In the genomic region with DNA sequence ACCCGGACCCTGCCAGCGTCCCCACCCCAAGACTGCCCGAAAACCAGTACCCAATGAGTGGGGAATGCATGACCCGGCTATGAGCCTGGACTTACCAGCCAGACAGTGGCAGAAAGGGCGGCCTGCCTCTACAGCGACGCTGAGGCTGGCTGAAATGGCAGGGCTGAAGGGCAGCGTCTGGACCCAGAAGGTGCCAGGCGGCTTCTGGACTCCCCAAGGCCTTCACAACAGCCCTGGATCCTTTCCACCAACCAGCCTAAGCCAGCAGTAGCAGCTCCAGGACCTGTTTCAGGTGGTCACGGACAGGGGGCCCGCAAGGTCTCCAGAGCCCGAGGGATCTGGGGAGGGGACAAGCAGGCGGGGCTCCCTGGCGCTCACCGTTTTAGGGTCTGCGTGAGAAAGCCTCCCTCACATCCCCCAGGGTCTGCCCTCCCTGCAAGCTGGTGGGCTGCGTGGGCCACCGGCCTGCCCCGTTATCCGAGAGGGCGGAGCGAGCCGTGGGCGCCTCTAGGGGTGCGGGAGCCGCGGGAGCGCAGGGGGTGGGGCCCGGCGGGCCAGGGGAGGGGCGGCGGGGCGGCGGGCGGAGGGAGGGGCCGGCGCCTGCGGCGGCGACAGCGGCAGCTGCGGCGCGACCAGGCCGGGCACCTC, we compare ENCODE assay signal across 1 cellular context.
TF ChIP-seq lines count a peak whose summit lies in the region.

A gene with protein sequence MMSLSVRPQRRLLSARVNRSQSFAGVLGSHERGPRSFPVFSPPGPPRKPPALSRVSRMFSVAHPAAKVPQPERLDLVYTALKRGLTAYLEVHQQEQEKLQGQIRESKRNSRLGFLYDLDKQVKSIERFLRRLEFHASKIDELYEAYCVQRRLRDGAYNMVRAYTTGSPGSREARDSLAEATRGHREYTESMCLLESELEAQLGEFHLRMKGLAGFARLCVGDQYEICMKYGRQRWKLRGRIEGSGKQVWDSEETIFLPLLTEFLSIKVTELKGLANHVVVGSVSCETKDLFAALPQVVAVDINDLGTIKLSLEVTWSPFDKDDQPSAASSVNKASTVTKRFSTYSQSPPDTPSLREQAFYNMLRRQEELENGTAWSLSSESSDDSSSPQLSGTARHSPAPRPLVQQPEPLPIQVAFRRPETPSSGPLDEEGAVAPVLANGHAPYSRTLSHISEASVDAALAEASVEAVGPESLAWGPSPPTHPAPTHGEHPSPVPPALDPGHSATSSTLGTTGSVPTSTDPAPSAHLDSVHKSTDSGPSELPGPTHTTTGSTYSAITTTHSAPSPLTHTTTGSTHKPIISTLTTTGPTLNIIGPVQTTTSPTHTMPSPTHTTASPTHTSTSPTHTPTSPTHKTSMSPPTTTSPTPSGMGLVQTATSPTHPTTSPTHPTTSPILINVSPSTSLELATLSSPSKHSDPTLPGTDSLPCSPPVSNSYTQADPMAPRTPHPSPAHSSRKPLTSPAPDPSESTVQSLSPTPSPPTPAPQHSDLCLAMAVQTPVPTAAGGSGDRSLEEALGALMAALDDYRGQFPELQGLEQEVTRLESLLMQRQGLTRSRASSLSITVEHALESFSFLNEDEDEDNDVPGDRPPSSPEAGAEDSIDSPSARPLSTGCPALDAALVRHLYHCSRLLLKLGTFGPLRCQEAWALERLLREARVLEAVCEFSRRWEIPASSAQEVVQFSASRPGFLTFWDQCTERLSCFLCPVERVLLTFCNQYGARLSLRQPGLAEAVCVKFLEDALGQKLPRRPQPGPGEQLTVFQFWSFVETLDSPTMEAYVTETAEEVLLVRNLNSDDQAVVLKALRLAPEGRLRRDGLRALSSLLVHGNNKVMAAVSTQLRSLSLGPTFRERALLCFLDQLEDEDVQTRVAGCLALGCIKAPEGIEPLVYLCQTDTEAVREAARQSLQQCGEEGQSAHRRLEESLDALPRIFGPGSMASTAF (plus strand): TSS at position 608 of the 648 bp plus-strand sequence. CDS start 9,618 bp downstream, outside the sequence.

TF ChIP-seq in HepG2, 621 proteins besides CTCF, POLR2A, EP300 and RAD21 (continued from another document and continues in another):
- TF ChIP-seq, protein P1, sequence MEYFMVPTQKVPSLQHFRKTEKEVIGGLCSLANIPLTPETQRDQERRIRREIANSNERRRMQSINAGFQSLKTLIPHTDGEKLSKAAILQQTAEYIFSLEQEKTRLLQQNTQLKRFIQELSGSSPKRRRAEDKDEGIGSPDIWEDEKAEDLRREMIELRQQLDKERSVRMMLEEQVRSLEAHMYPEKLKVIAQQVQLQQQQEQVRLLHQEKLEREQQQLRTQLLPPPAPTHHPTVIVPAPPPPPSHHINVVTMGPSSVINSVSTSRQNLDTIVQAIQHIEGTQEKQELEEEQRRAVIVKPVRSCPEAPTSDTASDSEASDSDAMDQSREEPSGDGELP (IDR thresholded peaks at IDR 0.05; ENCODE audit: borderline replicate concordance, low read depth): no peak
- TF ChIP-seq, protein P2, sequence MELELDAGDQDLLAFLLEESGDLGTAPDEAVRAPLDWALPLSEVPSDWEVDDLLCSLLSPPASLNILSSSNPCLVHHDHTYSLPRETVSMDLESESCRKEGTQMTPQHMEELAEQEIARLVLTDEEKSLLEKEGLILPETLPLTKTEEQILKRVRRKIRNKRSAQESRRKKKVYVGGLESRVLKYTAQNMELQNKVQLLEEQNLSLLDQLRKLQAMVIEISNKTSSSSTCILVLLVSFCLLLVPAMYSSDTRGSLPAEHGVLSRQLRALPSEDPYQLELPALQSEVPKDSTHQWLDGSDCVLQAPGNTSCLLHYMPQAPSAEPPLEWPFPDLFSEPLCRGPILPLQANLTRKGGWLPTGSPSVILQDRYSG (CRISPR knock-in tag; IDR thresholded peaks at IDR 0.05): 0 out of 2 replicates have a peak, but pooled peaks have one; percentile 17
- TF ChIP-seq KDM3A (CRISPR knock-in tag; IDR thresholded peaks at IDR 0.05; ENCODE audit: low read depth): peak; percentile 65; the same call in 1 of the 2 replicates
- 0 out of 2 replicates have a peak, but pooled peaks have one; percentile 86 for TF ChIP-seq CHCHD3 (CRISPR knock-in tag; IDR thresholded peaks at IDR 0.05)
- TF ChIP-seq MBNL3 (CRISPR knock-in tag; conservative IDR thresholded peaks at IDR 0.05): no peak
- 0 out of 2 replicates have a peak, but pooled peaks have one; percentile 14 for TF ChIP-seq ETS1 (CRISPR knock-in tag; IDR thresholded peaks at IDR 0.05)
- no peak for TF ChIP-seq SP1 (IDR thresholded peaks at IDR 0.05)
- 0 out of 2 replicates have a peak, but pooled peaks have one; percentile 19 for TF ChIP-seq SP1 (CRISPR knock-in tag; IDR thresholded peaks at IDR 0.05)
- 0 out of 2 replicates have a peak, but pooled peaks have one; percentile 44 for TF ChIP-seq ISL2 (CRISPR knock-in tag; IDR thresholded peaks at IDR 0.05)
- TF ChIP-seq, protein P3, sequence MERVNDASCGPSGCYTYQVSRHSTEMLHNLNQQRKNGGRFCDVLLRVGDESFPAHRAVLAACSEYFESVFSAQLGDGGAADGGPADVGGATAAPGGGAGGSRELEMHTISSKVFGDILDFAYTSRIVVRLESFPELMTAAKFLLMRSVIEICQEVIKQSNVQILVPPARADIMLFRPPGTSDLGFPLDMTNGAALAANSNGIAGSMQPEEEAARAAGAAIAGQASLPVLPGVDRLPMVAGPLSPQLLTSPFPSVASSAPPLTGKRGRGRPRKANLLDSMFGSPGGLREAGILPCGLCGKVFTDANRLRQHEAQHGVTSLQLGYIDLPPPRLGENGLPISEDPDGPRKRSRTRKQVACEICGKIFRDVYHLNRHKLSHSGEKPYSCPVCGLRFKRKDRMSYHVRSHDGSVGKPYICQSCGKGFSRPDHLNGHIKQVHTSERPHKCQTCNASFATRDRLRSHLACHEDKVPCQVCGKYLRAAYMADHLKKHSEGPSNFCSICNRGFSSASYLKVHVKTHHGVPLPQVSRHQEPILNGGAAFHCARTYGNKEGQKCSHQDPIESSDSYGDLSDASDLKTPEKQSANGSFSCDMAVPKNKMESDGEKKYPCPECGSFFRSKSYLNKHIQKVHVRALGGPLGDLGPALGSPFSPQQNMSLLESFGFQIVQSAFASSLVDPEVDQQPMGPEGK (CRISPR knock-in tag; IDR thresholded peaks at IDR 0.05): peak; percentile 72
- TF ChIP-seq CAMTA2 (CRISPR knock-in tag; IDR thresholded peaks at IDR 0.05; ENCODE audit: borderline replicate concordance): peak; percentile 4; the same call in 1 of the 2 replicates
- TF ChIP-seq ZNF792 (CRISPR knock-in tag; IDR thresholded peaks at IDR 0.05): no peak
- peak; percentile 91 for TF ChIP-seq ZNF713 (CRISPR knock-in tag; IDR thresholded peaks at IDR 0.05)
- TF ChIP-seq ZNF430 (CRISPR knock-in tag; IDR thresholded peaks at IDR 0.05): no peak
- peak; percentile 61; the same call in 1 of the 2 replicates for TF ChIP-seq PHF8 (CRISPR knock-in tag; IDR thresholded peaks at IDR 0.05)
- TF ChIP-seq REPIN1 (CRISPR knock-in tag; IDR thresholded peaks at IDR 0.05; ENCODE audit: borderline replicate concordance, low read depth): no peak
- peak; percentile 17; the same call in 1 of the 2 replicates for TF ChIP-seq ZBTB7A (CRISPR knock-in tag; IDR thresholded peaks at IDR 0.05)
- no peak for TF ChIP-seq NONO (IDR thresholded peaks at IDR 0.05)
- peak; percentile 16; the same call in 1 of the 2 replicates for TF ChIP-seq NONO (CRISPR knock-in tag; conservative IDR thresholded peaks at IDR 0.05)
- TF ChIP-seq, protein P4, sequence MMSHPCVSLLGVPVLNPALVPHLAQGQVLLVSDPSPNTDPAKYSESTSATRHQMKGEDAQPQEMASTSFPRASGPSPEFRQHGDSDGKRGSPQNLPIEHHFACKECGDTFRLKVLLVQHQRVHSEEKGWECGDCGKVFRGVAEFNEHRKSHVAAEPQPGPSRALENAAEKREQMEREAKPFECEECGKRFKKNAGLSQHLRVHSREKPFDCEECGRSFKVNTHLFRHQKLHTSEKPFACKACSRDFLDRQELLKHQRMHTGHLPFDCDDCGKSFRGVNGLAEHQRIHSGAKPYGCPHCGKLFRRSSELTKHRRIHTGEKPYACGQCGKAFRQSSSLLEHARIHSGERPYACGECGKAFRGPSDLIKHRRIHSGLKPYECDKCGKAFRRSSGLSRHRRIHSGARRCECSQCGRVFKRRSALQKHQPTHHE (CRISPR knock-in tag; IDR thresholded peaks at IDR 0.05; ENCODE audit: borderline replicate concordance): peak; percentile 20; the same call in 1 of the 2 replicates
- TF ChIP-seq ZNF776 (CRISPR knock-in tag; IDR thresholded peaks at IDR 0.05): peak; percentile 82; the same call in 1 of the 2 replicates
- TF ChIP-seq ZNF710 (CRISPR knock-in tag; IDR thresholded peaks at IDR 0.05; ENCODE audit: borderline replicate concordance): 0 out of 2 replicates have a peak, but pooled peaks have one; percentile 62
- 0 out of 2 replicates have a peak, but pooled peaks have one; percentile 32 for TF ChIP-seq ZNF772 (CRISPR knock-in tag; IDR thresholded peaks at IDR 0.05)
- TF ChIP-seq SRSF1 (optimal IDR thresholded peaks at IDR 0.05; ENCODE audit: low read depth, low read length): no peak
- TF ChIP-seq SP2 (CRISPR knock-in tag; IDR thresholded peaks at IDR 0.05): peak; percentile 13; the same call in 1 of the 2 replicates
- TF ChIP-seq, protein P5, sequence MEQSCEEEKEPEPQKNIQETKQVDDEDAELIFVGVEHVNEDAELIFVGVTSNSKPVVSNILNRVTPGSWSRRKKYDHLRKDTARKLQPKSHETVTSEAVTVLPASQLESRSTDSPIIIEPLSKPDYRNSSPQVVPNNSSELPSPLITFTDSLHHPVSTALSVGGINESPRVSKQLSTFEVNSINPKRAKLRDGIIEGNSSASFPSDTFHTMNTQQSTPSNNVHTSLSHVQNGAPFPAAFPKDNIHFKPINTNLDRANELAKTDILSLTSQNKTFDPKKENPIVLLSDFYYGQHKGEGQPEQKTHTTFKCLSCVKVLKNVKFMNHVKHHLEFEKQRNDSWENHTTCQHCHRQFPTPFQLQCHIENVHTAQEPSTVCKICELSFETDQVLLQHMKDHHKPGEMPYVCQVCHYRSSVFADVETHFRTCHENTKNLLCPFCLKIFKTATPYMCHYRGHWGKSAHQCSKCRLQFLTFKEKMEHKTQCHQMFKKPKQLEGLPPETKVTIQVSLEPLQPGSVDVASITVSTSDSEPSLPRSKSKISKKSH (CRISPR knock-in tag; IDR thresholded peaks at IDR 0.05; ENCODE audit: borderline replicate concordance): peak; percentile 62; the same call in 1 of the 2 replicates
- TF ChIP-seq, protein P6, sequence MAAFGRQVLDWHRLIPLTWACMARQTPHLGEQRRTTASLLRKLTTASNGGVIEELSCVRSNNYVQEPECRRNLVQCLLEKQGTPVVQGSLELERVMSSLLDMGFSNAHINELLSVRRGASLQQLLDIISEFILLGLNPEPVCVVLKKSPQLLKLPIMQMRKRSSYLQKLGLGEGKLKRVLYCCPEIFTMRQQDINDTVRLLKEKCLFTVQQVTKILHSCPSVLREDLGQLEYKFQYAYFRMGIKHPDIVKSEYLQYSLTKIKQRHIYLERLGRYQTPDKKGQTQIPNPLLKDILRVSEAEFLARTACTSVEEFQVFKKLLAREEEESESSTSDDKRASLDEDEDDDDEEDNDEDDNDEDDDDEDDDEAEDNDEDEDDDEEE (CRISPR knock-in tag; IDR thresholded peaks at IDR 0.05): peak; percentile 87; the same call in 1 of the 2 replicates
- TF ChIP-seq CSRNP1 (CRISPR knock-in tag; IDR thresholded peaks at IDR 0.05): no peak
- TF ChIP-seq PBX2 (CRISPR knock-in tag; IDR thresholded peaks at IDR 0.05): no peak
- TF ChIP-seq SCMH1 (CRISPR knock-in tag; IDR thresholded peaks at IDR 0.05; ENCODE audit: borderline replicate concordance): no peak
- no peak for TF ChIP-seq ADNP (CRISPR knock-in tag; IDR thresholded peaks at IDR 0.05)
